ENCODE assay signal across 18 cellular contexts in the genomic region with DNA sequence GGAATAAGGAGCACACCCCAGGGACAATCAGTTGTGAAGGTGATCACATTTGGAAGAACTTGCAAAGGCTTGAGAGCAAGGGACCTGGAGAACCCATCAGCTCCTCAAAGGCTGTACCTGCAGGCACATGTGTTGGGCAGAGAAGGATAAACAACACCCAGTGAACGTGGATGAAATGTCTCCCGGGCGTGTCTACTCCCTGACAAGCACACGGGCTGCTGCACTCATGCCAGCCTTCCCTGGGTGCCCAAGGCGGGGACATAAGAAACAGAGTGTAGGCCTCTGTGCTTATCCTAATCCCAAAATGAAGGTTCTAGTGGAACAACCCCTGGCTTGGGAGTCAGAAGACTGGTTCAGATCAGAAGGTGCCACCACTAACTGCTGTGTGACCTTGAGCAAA. TPM values are rescaled to one million over a fixed set of nuclear protein-coding genes. Genes with fewer than 3 reads are reported as not detected.
"Had no signal": no experiment of that assay in that cellular context is flagged by ENCODE, and none has a peak within 500 bp of the region (broad histone marks: within the 10 kb centered on the region; RNA-seq: fewer than 3 reads in every experiment).

No MANE protein-coding gene starts in this region.

- H3K4me1 Mint-ChIP-seq: naive thymus-derived CD8-positive, alpha-beta T cell; stimulated activated memory B cell treated with anti-CD40 and anti-IgM and Interleukin-4, amounts not matched to agents 10 μg/mL and 1 μg/mL and 100 μg/mL, for 72 hours had no signal

- H3K4me3 Mint-ChIP-seq: naive thymus-derived CD8-positive, alpha-beta T cell; neural crest cell; stimulated activated memory B cell treated with anti-CD40 and anti-IgM and Interleukin-4, amounts not matched to agents 10 μg/mL and 1 μg/mL and 100 μg/mL, for 72 hours; stimulated activated naive CD8-positive, alpha-beta T cell treated with anti-CD3 and anti-CD28 coated beads, Interleukin-15, Interleukin-2, amounts not matched to agents 100 ng/mL and 50 ng/mL, for 24 hours had no signal

- H3K9me3 ChIP-seq: esophagus squamous epithelium, gastroesophageal sphincter, right atrium auricular region, thoracic aorta had no signal

- H3K27ac Mint-ChIP-seq: naive thymus-derived CD8-positive, alpha-beta T cell; stimulated activated memory B cell treated with anti-CD40 and anti-IgM and Interleukin-4, amounts not matched to agents 10 μg/mL and 1 μg/mL and 100 μg/mL, for 72 hours; stimulated activated naive CD8-positive, alpha-beta T cell treated with anti-CD3 and anti-CD28 coated beads, Interleukin-15, Interleukin-2, amounts not matched to agents 100 ng/mL and 50 ng/mL, for 24 hours had no signal

- H3K36me3 Mint-ChIP-seq: naive thymus-derived CD8-positive, alpha-beta T cell; stimulated activated memory B cell treated with anti-CD40 and anti-IgM and Interleukin-4, amounts not matched to agents 10 μg/mL and 1 μg/mL and 100 μg/mL, for 72 hours had no signal

- H3K27me3 ChIP-seq: gastroesophageal sphincter, right atrium auricular region had no signal

- H3K27ac ChIP-seq: esophagus squamous epithelium, gastroesophageal sphincter, right atrium auricular region, thoracic aorta had no signal

- H3K4me3 ChIP-seq: esophagus squamous epithelium, gastroesophageal sphincter, right atrium auricular region, smooth muscle cell, thoracic aorta had no signal

- H3K27me3 Mint-ChIP-seq: stimulated activated memory B cell treated with anti-CD40 and anti-IgM and Interleukin-4, amounts not matched to agents 10 μg/mL and 1 μg/mL and 100 μg/mL, for 72 hours; stimulated activated naive CD8-positive, alpha-beta T cell treated with anti-CD3 and anti-CD28 coated beads, Interleukin-15, Interleukin-2, amounts not matched to agents 100 ng/mL and 50 ng/mL, for 24 hours had no signal

- DNase-seq: effector memory CD4-positive, alpha-beta T cell; esophagus squamous epithelium; foreskin fibroblast; glutamatergic neuron; kidney; mesendoderm; naive thymus-derived CD8-positive, alpha-beta T cell; stimulated activated CD4-positive, alpha-beta T cell treated with anti-CD3 and anti-CD28 coated beads, Interleukin-4, amount 100 ng/mL, for 24 hours; trophoblast cell had no signal

- H3K9me3 Mint-ChIP-seq: naive thymus-derived CD8-positive, alpha-beta T cell; neural crest cell; stimulated activated memory B cell treated with anti-CD40 and anti-IgM and Interleukin-4, amounts not matched to agents 10 μg/mL and 1 μg/mL and 100 μg/mL, for 72 hours; stimulated activated naive CD8-positive, alpha-beta T cell treated with anti-CD3 and anti-CD28 coated beads, Interleukin-15, Interleukin-2, amounts not matched to agents 100 ng/mL and 50 ng/mL, for 24 hours had no signal

- H3K36me3 ChIP-seq: esophagus squamous epithelium, gastroesophageal sphincter, right atrium auricular region, thoracic aorta had no signal

- H3K4me1 ChIP-seq: esophagus squamous epithelium, gastroesophageal sphincter, right atrium auricular region had no signal

RNA-seq across cellular contexts. Expression of gene DSCAML1, which starts 46.7 kb away (rescaled TPM):
- total RNA-seq: dermis microvascular lymphatic vessel endothelial cell, osteocyte had no signal
- polyA plus RNA-seq: smooth muscle cell had no signal
